Comparison of ENCODE assay signal across 1 cellular context in the genomic region with DNA sequence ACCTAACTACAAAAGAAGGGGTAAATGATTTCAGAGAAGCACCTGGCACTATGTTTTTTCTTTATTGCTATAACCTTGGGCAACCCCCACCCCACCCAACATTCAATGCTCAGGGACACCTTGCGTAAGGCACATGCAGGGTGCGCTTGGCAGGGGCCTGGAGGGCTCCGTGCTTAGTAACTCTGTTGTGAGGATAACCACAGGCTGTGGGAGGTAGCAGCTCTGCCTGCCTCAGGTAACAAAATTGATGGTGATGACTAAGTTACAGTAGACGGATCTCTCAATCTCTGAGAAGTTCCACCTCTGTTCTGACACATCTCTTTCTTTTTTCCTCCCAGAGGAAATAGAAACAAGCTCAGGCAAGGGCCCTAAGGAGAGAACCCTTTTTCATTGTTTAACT.
TF ChIP-seq lines count a peak whose summit lies in the region.

No MANE protein-coding gene starts in this region.

TF ChIP-seq in HepG2, 621 proteins besides CTCF, POLR2A, EP300 and RAD21:
- TF ChIP-seq CEBPB (IDR thresholded peaks at IDR 0.05; ENCODE audit: borderline replicate concordance, low read depth, low read length) (peak; percentile 2; the same call in 1 of the 2 replicates), ZNF260 (CRISPR knock-in tag; IDR thresholded peaks at IDR 0.05; ENCODE audit: borderline replicate concordance, low read depth) (no peak)
